ENCODE assay signal across 9 cellular contexts in the genomic region with DNA sequence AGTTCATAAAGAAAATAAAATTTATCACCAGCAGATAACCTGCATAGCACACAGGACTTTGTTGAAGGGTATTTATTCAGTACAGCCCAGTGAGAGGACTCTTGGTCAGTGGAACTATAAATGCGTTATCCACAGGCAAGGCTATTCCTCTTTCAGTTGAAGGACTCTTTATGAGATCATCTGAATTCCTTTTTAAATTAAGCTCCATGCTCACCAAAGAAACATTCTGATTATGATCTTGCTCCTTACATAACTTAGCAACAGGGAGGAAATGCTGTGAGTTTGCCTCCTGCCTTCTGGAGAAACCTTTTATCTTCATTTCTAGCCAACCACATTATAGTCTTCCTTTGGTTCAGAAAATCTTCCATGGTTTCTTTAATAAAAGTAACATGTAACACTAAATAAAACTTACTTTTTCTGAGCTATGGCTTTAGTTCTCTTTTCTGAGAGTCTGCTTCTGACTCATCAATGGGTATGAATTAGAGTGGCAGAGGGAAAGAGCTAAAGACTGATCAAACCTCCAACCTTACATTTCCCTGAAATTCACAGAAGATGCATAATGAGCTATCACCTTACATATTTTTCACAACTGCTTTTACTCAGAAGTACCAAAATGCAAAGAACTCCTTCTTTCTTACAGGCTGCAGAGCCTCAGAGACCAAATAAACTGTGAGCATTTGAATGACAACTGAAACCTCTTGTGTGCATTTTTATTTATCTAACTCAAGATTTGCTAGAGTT.
DNase-seq lines count a peak whose midpoint lies in the region; ATAC-seq and TF ChIP-seq lines count a peak whose summit lies in the region.
"Had no signal": no experiment of that assay in that cellular context is flagged by ENCODE, and none has a peak within 500 bp of the region (broad histone marks: within the 10 kb centered on the region; RNA-seq: fewer than 3 reads in every experiment).

No MANE protein-coding gene starts in this region.

- H3K4me3 ChIP-seq in astrocyte of the spinal cord (ENCODE audit: low read depth, low read length) (no peak overlapping the region), muscle layer of duodenum (ENCODE audit: low read depth in 1 of 2, low read length in 2 of 2) (no peak overlapping the region)

- in situ Hi-C loops in astrocyte of the spinal cord (cut with HindIII; ENCODE audit: low sequenced_read_pairs): no loop called here

- DNase-seq in AG09319 (ENCODE audit: extremely low read depth, low read depth) (peak; percentile 1), astrocyte of the spinal cord (ENCODE audit: low read depth, low spot score) (peak; percentile 75), NCI-H510A (lab: John Stamatoyannopoulos, UW) (no peak), GDM1 (lab: John Stamatoyannopoulos, UW) (no peak)
- DNase-seq: NCI-H1436 had no signal

- H3K36me3 ChIP-seq in muscle layer of duodenum (ENCODE audit: control insufficient read depth in 1 of 2, insufficient read depth in 2 of 2, low read length in 2 of 2): no peaks in the 10 kb centered on the region

- peak overlapping the region; percentile 24 for H3K27ac ChIP-seq in muscle layer of duodenum (ENCODE audit: low read length)

- ATAC-seq in HG02610 (IDR thresholded peaks at IDR 0.05; ENCODE audit: unreplicated experiment) (peak; percentile 35), HG03520 (IDR thresholded peaks at IDR 0.05; ENCODE audit: unreplicated experiment) (no peak), GM18870 (IDR thresholded peaks at IDR 0.05; ENCODE audit: unreplicated experiment) (no peak)

- peaks cover 0 to 13% of the 10 kb centered on the region in 2 donors for H3K4me1 ChIP-seq in muscle layer of duodenum (ENCODE audit: control insufficient read depth in 1 of 2, insufficient read depth in 2 of 2, low read length in 2 of 2)

- no peaks in the 10 kb centered on the region for H3K9me3 ChIP-seq in muscle layer of duodenum (ENCODE audit: control insufficient read depth in 1 of 2, low read length in 2 of 2)

- no peaks in the 10 kb centered on the region for H3K27me3 ChIP-seq in muscle layer of duodenum (ENCODE audit: low read depth, low read length)

- TF ChIP-seq CTCF in AG09319 (IDR thresholded peaks at IDR 0.05; ENCODE audit: low read depth, low read length) (no peak), astrocyte of the spinal cord (IDR thresholded peaks at IDR 0.05; ENCODE audit: low read depth, low read length) (no peak)

Comparison
In these comparisons a context has a peak if more than half of its experiments do, and no peak if none do; other contexts are left out.
1. DNase-seq: peak in AG09319 (single experiment) and astrocyte of the spinal cord (single experiment); none in NCI-H510A (single experiment) and GDM1 (single experiment).